In the genomic region with DNA sequence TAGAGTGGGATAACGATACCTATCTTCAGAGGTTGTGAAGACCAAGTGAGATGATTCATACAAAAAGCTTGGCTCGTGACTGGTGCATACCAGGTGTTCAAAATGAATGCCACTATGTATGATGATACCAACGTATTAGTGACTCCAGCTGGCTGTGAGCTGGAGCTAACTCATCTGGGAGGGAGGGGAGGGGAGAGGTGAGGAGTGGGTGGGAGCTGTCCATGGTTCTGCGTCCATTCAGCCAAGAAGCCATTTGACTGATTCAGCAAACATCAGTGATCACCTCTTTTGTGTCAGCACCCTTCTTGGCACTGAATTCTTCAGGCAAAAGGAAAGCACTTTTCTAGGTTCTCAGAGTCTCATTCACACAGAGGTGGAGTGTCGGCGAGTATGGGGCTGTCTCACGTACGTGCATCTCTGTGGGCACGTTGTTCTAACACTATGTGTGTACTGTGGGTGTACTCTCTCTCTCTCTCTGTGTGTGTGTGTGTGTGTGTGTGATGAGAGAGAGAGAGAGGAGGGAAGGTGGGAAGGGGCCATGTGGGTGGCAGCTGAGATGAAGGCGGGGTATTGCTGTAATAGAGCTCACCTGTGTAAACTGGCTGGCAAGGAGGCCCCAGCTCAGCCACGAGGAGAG, we compare ENCODE assay signal across 12 cellular contexts.
DNase-seq lines count a peak whose midpoint lies in the region; ATAC-seq and TF ChIP-seq lines count a peak whose summit lies in the region.
"Had no signal": no experiment of that assay in that cellular context is flagged by ENCODE, and none has a peak within 500 bp of the region (broad histone marks: within the 10 kb centered on the region; RNA-seq: fewer than 3 reads in every experiment).

No MANE protein-coding gene starts in this region.

- peak; percentile 42; the same call in 1 of the 3 replicates for ATAC-seq in RWPE2 (ENCODE audit: low read depth)
- ATAC-seq in HG02840 (IDR thresholded peaks at IDR 0.05; ENCODE audit: low FRiP score, unreplicated experiment), result no peak
- ATAC-seq: left lobe of liver had no signal

- TF ChIP-seq POLR2A in Peyer's patch (IDR thresholded peaks at IDR 0.05), result no peak

- no TSS peak for BruUV-seq in A673 (replicated peaks; lab: Mats Ljungman, UMichigan)

- H3K4me3 ChIP-seq in A673 (ENCODE audit: low read depth, low read length, poor library complexity, severe bottlenecking) (no peak overlapping the region), RWPE2 (ENCODE audit: severe bottlenecking) (no peak overlapping the region), fibroblast of villous mesenchyme (ENCODE audit: low read depth, low read length) (no peak overlapping the region), ascending aorta (no peak overlapping the region), Peyer's patch (no peak overlapping the region)
- H3K4me3 ChIP-seq: colonic mucosa, thyroid gland had no signal

- no peak for TF ChIP-seq CTCF in A673 (conservative IDR thresholded peaks at IDR 0.05; ENCODE audit: low read depth, low read length)
- TF ChIP-seq CTCF in RWPE2 (IDR thresholded peaks at IDR 0.05; ENCODE audit: poor library complexity, severe bottlenecking), result no peak
- TF ChIP-seq CTCF in fibroblast of villous mesenchyme (IDR thresholded peaks at IDR 0.05; ENCODE audit: insufficient read depth, low read depth, low read length), result no peak
- TF ChIP-seq CTCF in ascending aorta (IDR thresholded peaks at IDR 0.05), result no peak
- no peak for TF ChIP-seq CTCF in Peyer's patch (IDR thresholded peaks at IDR 0.05)

- H3K27ac ChIP-seq in A673 (ENCODE audit: low read depth, low read length, poor library complexity, severe bottlenecking) (no peak overlapping the region), RWPE2 (ENCODE audit: poor library complexity, severe bottlenecking) (no peak overlapping the region), ascending aorta (no peak overlapping the region), Peyer's patch (no peak overlapping the region)
- H3K27ac ChIP-seq: colonic mucosa, thyroid gland had no signal

- CTCF ChIA-PET in A673 (lab: Charles Lee), result no interaction called here

- H3K36me3 ChIP-seq in A673 (ENCODE audit: insufficient read depth, low read length, poor library complexity, severe bottlenecking) (no peaks in the 10 kb centered on the region), RWPE2 (ENCODE audit: low read depth) (no peaks in the 10 kb centered on the region), ascending aorta (no peaks in the 10 kb centered on the region), Peyer's patch (no peaks in the 10 kb centered on the region)
- H3K36me3 ChIP-seq: colonic mucosa, thyroid gland had no signal

- no peaks in the 10 kb centered on the region for H3K27me3 ChIP-seq in A673 (replicated peaks; ENCODE audit: insufficient read depth, low read depth, low read length, poor library complexity)
- H3K27me3 ChIP-seq in RWPE2 (ENCODE audit: insufficient read depth, poor library complexity, severe bottlenecking), result peaks cover 18% of the 10 kb centered on the region
- H3K27me3 ChIP-seq in ascending aorta, result no peaks in the 10 kb centered on the region
- no peaks in the 10 kb centered on the region for H3K27me3 ChIP-seq in Peyer's patch
- H3K27me3 ChIP-seq: colonic mucosa, thyroid gland had no signal

- intact Hi-C loops in A673 (cut with micrococcal nuclease; ENCODE audit: unreplicated experiment) (no loop called here), ascending aorta (cut with DNase I) (no loop called here)

- POLR2A ChIA-PET in A673 (lab: Charles Lee; ENCODE audit: low non-redundant PET), result no interaction called here

- DNase-seq in A673 (ENCODE audit: low spot score) (peak; percentile 54), H4 (ENCODE audit: low spot score) (peak; percentile 23), RWPE2 (ENCODE audit: low spot score) (no peak), fibroblast of villous mesenchyme (ENCODE audit: low read depth) (peak; percentile 44), ascending aorta (ENCODE audit: low spot score in 2 of 2) (no peak), Peyer's patch (no peak), SHP77 (lab: John Stamatoyannopoulos, UW) (no peak)
- DNase-seq: colonic mucosa, DMS79 had no signal

- H3K4me1 ChIP-seq in A673 (ENCODE audit: insufficient read depth, low read length, poor library complexity, severe bottlenecking) (peaks cover 7% of the 10 kb centered on the region), RWPE2 (ENCODE audit: insufficient read depth, poor library complexity, severe bottlenecking) (no peaks in the 10 kb centered on the region), ascending aorta (no peaks in the 10 kb centered on the region), Peyer's patch (no peaks in the 10 kb centered on the region)
- H3K4me1 ChIP-seq: colonic mucosa, thyroid gland had no signal

- H3K9me3 ChIP-seq in A673 (ENCODE audit: low read depth, low read length, poor library complexity, severe bottlenecking) (no peaks in the 10 kb centered on the region), RWPE2 (ENCODE audit: severe bottlenecking) (no peaks in the 10 kb centered on the region), ascending aorta (no peaks in the 10 kb centered on the region), Peyer's patch (no peaks in the 10 kb centered on the region)
- H3K9me3 ChIP-seq: colonic mucosa, thyroid gland had no signal

Comparison
In these comparisons a context has a peak if more than half of its experiments do, and no peak if none do; other contexts are left out.
1. DNase-seq: peak in A673 (single experiment), H4 (single experiment) and fibroblast of villous mesenchyme (single experiment); none in RWPE2 (single experiment), ascending aorta (0 of 2), Peyer's patch (0 of 3) and SHP77 (0 of 2).